In genomic region chr2:168649105-168649504, GRCh38 we compare ENCODE assay signal across 18 cellular contexts.
DNase-seq lines count a peak whose midpoint lies in the region; ATAC-seq and TF ChIP-seq lines count a peak whose summit lies in the region.
"Had no signal": no experiment of that assay in that cellular context is flagged by ENCODE, and none has a peak within 500 bp of the region (broad histone marks: within the 10 kb centered on the region; RNA-seq: fewer than 3 reads in every experiment).

No MANE protein-coding gene starts in this region.

- H3K4me1 Mint-ChIP-seq in chondrocyte (ENCODE audit: low read depth), result peaks cover 14% of the 10 kb centered on the region
- peaks cover 14 to 29% of the 10 kb centered on the region in 2 donors for H3K4me1 Mint-ChIP-seq in stimulated activated naive B cell treated with anti-CD40 and anti-IgM and Interleukin-4, amounts not matched to agents 10 μg/mL and 1 μg/mL and 100 μg/mL, for 72 hours

- H3K27me3 ChIP-seq in mesendoderm (ENCODE audit: insufficient read depth, low read length, poor library complexity), result no peaks in the 10 kb centered on the region
- H3K27me3 ChIP-seq: colonic mucosa, transverse colon had no signal

- no peak for TF ChIP-seq CTCF in chondrocyte (IDR thresholded peaks at IDR 0.05)

- H2AK5ac ChIP-seq in mesendoderm (ENCODE audit: low read length), result no peak overlapping the region

- H3K9me3 Mint-ChIP-seq in chondrocyte (ENCODE audit: low read depth), result no peaks in the 10 kb centered on the region
- peaks cover 4 to 6% of the 10 kb centered on the region in 2 donors for H3K9me3 Mint-ChIP-seq in stimulated activated naive B cell treated with anti-CD40 and anti-IgM and Interleukin-4, amounts not matched to agents 10 μg/mL and 1 μg/mL and 100 μg/mL, for 72 hours

- ATAC-seq in stimulated activated naive B cell treated with anti-CD40 and anti-IgM and Interleukin-4, amounts not matched to agents 10 μg/mL and 1 μg/mL and 100 μg/mL, for 72 hours (replicated peaks), result no peak
- ATAC-seq: A549; activated CD4-positive, CD25-positive, alpha-beta regulatory T cell treated with anti-CD3 and anti-CD28 coated beads, Interleukin-2, amount 50 U/mL, for 24 hours had no signal

- no peak overlapping the region for H3K23ac ChIP-seq in mesendoderm (ENCODE audit: low read length)

- H3K9ac ChIP-seq in mesendoderm (ENCODE audit: low read length), result no peak overlapping the region

- no peak overlapping the region for H2BK120ac ChIP-seq in mesendoderm (ENCODE audit: low read depth, low read length)

- no peak overlapping the region for H4K5ac ChIP-seq in mesendoderm (ENCODE audit: low read length)

- H3K4me2 ChIP-seq in mesendoderm (ENCODE audit: low read length), result no peak overlapping the region
- H3K4me2 ChIP-seq: A549 had no signal

- no peak overlapping the region for H2BK15ac ChIP-seq in mesendoderm (replicated peaks; ENCODE audit: low read depth)

- H3K36me3 ChIP-seq in mesendoderm (ENCODE audit: control insufficient read depth, insufficient read depth, low read length), result no peaks in the 10 kb centered on the region
- H3K36me3 ChIP-seq: colonic mucosa, transverse colon had no signal

- peak overlapping the region; percentile 21 for H3K4me3 Mint-ChIP-seq in chondrocyte (ENCODE audit: unreplicated experiment)
- no peak overlapping the region for H3K4me3 Mint-ChIP-seq in stimulated activated naive B cell treated with anti-CD40 and anti-IgM and Interleukin-4, amounts not matched to agents 10 μg/mL and 1 μg/mL and 100 μg/mL, for 72 hours
- H3K4me3 Mint-ChIP-seq: CD14-positive monocyte had no signal

- H3K18ac ChIP-seq in mesendoderm (ENCODE audit: low read length), result peak overlapping the region; percentile 61

- H3K79me2 ChIP-seq in mesendoderm (ENCODE audit: control insufficient read depth, insufficient read depth, low read length), result no peaks in the 10 kb centered on the region

- H3K4me3 ChIP-seq in mesendoderm (ENCODE audit: low read length), result no peak overlapping the region
- H3K4me3 ChIP-seq: A549, colonic mucosa, transverse colon had no signal

- DNase-seq in SIG-M5 treated with dmso at 0.1 percent for 504 hours (lab: John Stamatoyannopoulos, UW; ENCODE audit: unreplicated experiment) (peak; percentile 46), SIG-M5 (lab: John Stamatoyannopoulos, UW) (no peak), chondrocyte (ENCODE audit: low spot score) (no peak), mesendoderm (no peak), T-helper 9 cell (no peak), islet precursor cell (no peak)
- no peak for DNase-seq in stimulated activated naive B cell treated with anti-CD40 and anti-IgM and Interleukin-4, amounts not matched to agents 10 μg/mL and 1 μg/mL and 100 μg/mL, for 72 hours
- DNase-seq in stimulated activated CD4-positive, alpha-beta T cell treated with anti-CD3 and anti-CD28 coated beads, Interleukin-2, amount 100 ng/mL, for 48 hours, result no peak
- DNase-seq: activated effector memory CD4-positive, alpha-beta T cell treated with anti-CD3 and anti-CD28 coated beads, Interleukin-2, amount 50 U/mL, for 16 hours; colonic mucosa; mesenchymal stem cell; NCI-H2081 treated with DMSO at 0.1 percent for 48 hours; RPMI8226; T-helper 2 cell; transverse colon had no signal

- H3K4ac ChIP-seq in mesendoderm (ENCODE audit: low read depth, low read length), result no peak overlapping the region

- no peak overlapping the region for H3K27ac ChIP-seq in mesendoderm (ENCODE audit: low read depth, low read length)
- H3K27ac ChIP-seq: A549, colonic mucosa, transverse colon had no signal

- no peak overlapping the region for H4K8ac ChIP-seq in mesendoderm (ENCODE audit: low read depth, low read length)

- H3K36me3 Mint-ChIP-seq in chondrocyte (ENCODE audit: low read depth), result no peaks in the 10 kb centered on the region
- peaks cover 2 to 31% of the 10 kb centered on the region in 2 donors for H3K36me3 Mint-ChIP-seq in stimulated activated naive B cell treated with anti-CD40 and anti-IgM and Interleukin-4, amounts not matched to agents 10 μg/mL and 1 μg/mL and 100 μg/mL, for 72 hours

- peaks cover 4% of the 10 kb centered on the region for H3K4me1 ChIP-seq in mesendoderm (ENCODE audit: control insufficient read depth, low read depth, low read length)
- H3K4me1 ChIP-seq: A549, colonic mucosa had no signal

- peak overlapping the region; percentile 74 for H3K27ac Mint-ChIP-seq in chondrocyte (ENCODE audit: unreplicated experiment)
- H3K27ac Mint-ChIP-seq in stimulated activated naive B cell treated with anti-CD40 and anti-IgM and Interleukin-4, amounts not matched to agents 10 μg/mL and 1 μg/mL and 100 μg/mL, for 72 hours, result no peak overlapping the region

- peaks cover 4% of the 10 kb centered on the region for H3K79me1 ChIP-seq in mesendoderm (ENCODE audit: low read length)

- H3K56ac ChIP-seq in mesendoderm (ENCODE audit: low read length), result no peak overlapping the region

- no peak overlapping the region for H2BK5ac ChIP-seq in mesendoderm (ENCODE audit: low read length)

- no peaks in the 10 kb centered on the region for H3K27me3 Mint-ChIP-seq in chondrocyte (ENCODE audit: low read depth)
- no peaks in the 10 kb centered on the region for H3K27me3 Mint-ChIP-seq in stimulated activated naive B cell treated with anti-CD40 and anti-IgM and Interleukin-4, amounts not matched to agents 10 μg/mL and 1 μg/mL and 100 μg/mL, for 72 hours

- WGBS in mesendoderm (ENCODE audit: extremely low coverage, insufficient coverage, low lambda C conversion rate), result no CpG with 5 or more reads among the region's 5 CpGs
